In genomic region chr1:32426489-32427255, GRCh38 we compare ENCODE assay signal across 10 cellular contexts. TPM values are rescaled to one million over a fixed set of nuclear protein-coding genes. Genes with fewer than 3 reads are reported as not detected.
DNase-seq lines count a peak whose midpoint lies in the region; ATAC-seq, FAIRE-seq and TF ChIP-seq lines count a peak whose summit lies in the region.
"Had no signal": no experiment of that assay in that cellular context is flagged by ENCODE, and none has a peak within 500 bp of the region (broad histone marks: within the 10 kb centered on the region; RNA-seq: fewer than 3 reads in every experiment).

No MANE protein-coding gene starts in this region.

- TF ChIP-seq POLR2A in K562 (conservative IDR thresholded peaks at IDR 0.05) (no peak), uterus (IDR thresholded peaks at IDR 0.05) (no peak)

- ATAC-seq in Right ventricle myocardium inferior = peak; percentile 28
- no peak for ATAC-seq in K562

- FAIRE-seq in K562 (lab: Jason Lieb, UNC) = no peak
- FAIRE-seq: RCC 7860 had no signal

- no peaks in the 10 kb centered on the region for H3K9me1 ChIP-seq in K562 (ENCODE audit: control insufficient read depth, insufficient read depth, low read length)

- H3K9me3 ChIP-seq in K562 (replicated peaks; ENCODE audit: control insufficient read depth, insufficient read depth, low read depth, low read length) (no peaks in the 10 kb centered on the region), uterus (no peaks in the 10 kb centered on the region)

- no peaks in the 10 kb centered on the region for H3K36me3 ChIP-seq in K562 (ENCODE audit: control insufficient read depth, insufficient read depth, low read length)
- H3K36me3 ChIP-seq in uterus = no peaks in the 10 kb centered on the region

- H3K4me2 ChIP-seq in K562 (ENCODE audit: insufficient read depth, low read length) = no peak overlapping the region

- no peak for TF ChIP-seq EP300 in K562 (IDR thresholded peaks at IDR 0.05; ENCODE audit: low read length)

- no peak for TF ChIP-seq RAD21 in K562 (CRISPR knock-in tag; conservative IDR thresholded peaks at IDR 0.05 in 1 of 2, IDR thresholded peaks at IDR 0.05 in 1 of 2)

- CTCF ChIA-PET in K562 (lab: Yijun Ruan, JAX; ENCODE audit: low intra/inter-chr PET ratio) = interaction anchor here (0.6 kb wide), 1 partner anchor 254 kb away, joined by 3 read pairs; no protein-coding TSS in a partner anchor

- POLR2A ChIA-PET in K562 (lab: Yijun Ruan, JAX) = interaction anchor here (0.6 to 1.1 kb wide), 6 partner anchors 11 to 1567 kb away, joined by 3 to 5 read pairs (median 3); no protein-coding TSS in a partner anchor

- in situ Hi-C loops in K562 (cut with MboI) = no loop called here

- no peak overlapping the region for H3K4me3 ChIP-seq in K562
- H3K4me3 ChIP-seq in uterus = peak overlapping the region; percentile 17

- TF ChIP-seq CTCF in K562 (IDR thresholded peaks at IDR 0.05 in 2 of 3, conservative IDR thresholded peaks at IDR 0.05 in 1 of 3; ENCODE audit: insufficient read depth in 2 of 3, low read depth in 1 of 3, low read length in 3 of 3) (no peak), uterus (IDR thresholded peaks at IDR 0.05) (no peak)

- no peaks in the 10 kb centered on the region for H3K79me2 ChIP-seq in K562 (ENCODE audit: control insufficient read depth, insufficient read depth, low read length)

- H3K9ac ChIP-seq in K562 (ENCODE audit: insufficient read depth in 1 of 2, low read depth in 2 of 2, low read length in 2 of 2) = no peak overlapping the region; a peak in 1 of 4 replicates

- H3K27me3 ChIP-seq in K562 (ENCODE audit: control insufficient read depth in 2 of 2, insufficient read depth in 2 of 2, low read length in 2 of 2) (peaks cover 59% of the 10 kb centered on the region in 2 experiments), uterus (no peaks in the 10 kb centered on the region)

- 25% methylated on average over 36 of the region's 36 CpGs for WGBS in K562 (ENCODE audit: insufficient coverage, low coverage, missing lambda C conversion rate)

- no peaks in the 10 kb centered on the region for H4K20me1 ChIP-seq in K562 (replicated peaks; ENCODE audit: control insufficient read depth, insufficient read depth, low read length)

- H3K27ac ChIP-seq in K562 (ENCODE audit: extremely low read depth, low read depth, low read length) (no peak overlapping the region), uterus (no peak overlapping the region)

- H3K4me1 ChIP-seq in K562 (replicated peaks in 1 of 2; ENCODE audit: control insufficient read depth in 2 of 2, insufficient read depth in 2 of 2, low read length in 2 of 2) = peaks cover 0 to 5% of the 10 kb centered on the region in 2 experiments; a peak in 2 of 5 replicates
- H3K4me1 ChIP-seq in uterus = peaks cover 0 to 7% of the 10 kb centered on the region in 2 donors

- BruUV-seq in K562 (replicated peaks; lab: Mats Ljungman, UMichigan) = no TSS peak

- no peak overlapping the region for H2AFZ ChIP-seq in K562 (ENCODE audit: low read depth, low read length)

- DNase-seq in Right ventricle myocardium inferior (ENCODE audit: missing footprints) = no peak
- DNase-seq in cardiac septum (ENCODE audit: low spot score) = no peak
- DNase-seq in K562 (ENCODE audit: extremely low read depth in 1 of 4, low spot score in 3 of 4) = peak in 1 of 4 experiments; percentile 15
- DNase-seq in left kidney (ENCODE audit: low read depth, low spot score) = peak; percentile 91
- DNase-seq in uterus = peak; percentile 26 to 30
- no peak for DNase-seq in ureter (ENCODE audit: low spot score)
- DNase-seq in GDM1 (lab: John Stamatoyannopoulos, UW) = no peak
- DNase-seq in dermis blood vessel endothelial cell = no peak
- DNase-seq: foreskin melanocyte had no signal

- intact Hi-C loops in Right ventricle myocardium inferior (cut with DNase I) (no loop called here), cardiac septum (cut with DNase I) (no loop called here), K562 (cut with micrococcal nuclease) (no loop called here), uterus (cut with DNase I; ENCODE audit: low total_unique reads) (no loop called here)

TF ChIP-seq in K562, 482 proteins besides CTCF, POLR2A, EP300 and RAD21:
- peak; percentile 47; the same call in 1 of the 2 replicates for TF ChIP-seq C11orf30 (IDR thresholded peaks at IDR 0.05; ENCODE audit: low read depth)
- TF ChIP-seq AFF4 (CRISPR knock-in tag; IDR thresholded peaks at IDR 0.05) = no peak

RNA-seq across cellular contexts. Expression of gene BSDC1, which starts 32.4 kb away (rescaled TPM):
- total RNA-seq in Right ventricle myocardium inferior = 41.8 TPM
- total RNA-seq in cardiac septum = 41.3 TPM
- 333 and 446 TPM in 2 replicates for total RNA-seq in K562 (2011; cell fraction: chromatin; rRNA removed; ENCODE audit: low replicate concordance)
- total RNA-seq in K562 (2011; cell fraction: nucleolus; rRNA removed) = 231 TPM in 2 replicates
- 315 and 386 TPM in 2 replicates for total RNA-seq in K562 (2011; cell fraction: nucleoplasm; rRNA removed)
- 73.1 and 81.0 TPM in 2 replicates for total RNA-seq in K562 (2014; rRNA removed)
- 60.4 and 68.5 TPM in 2 replicates for total RNA-seq in K562 (2014; rRNA removed; fragmentation: Illumina TruSeq; extraction: Trizol)
- 44.0 and 45.1 TPM in 2 replicates for total RNA-seq in K562 (2015; rRNA removed; fragmentation: Illumina TruSeq; extraction: Trizol)
- total RNA-seq in K562 (2021) = 73.6 and 84.8 TPM in 2 replicates
- polyA plus RNA-seq in K562 (2011; rRNA removed) = 91.6 and 125 TPM in 2 replicates
- polyA plus RNA-seq in K562 (2011; cell fraction: cytosol; rRNA removed) = 59.5 and 90.3 TPM in 2 replicates
- 211 and 227 TPM in 2 replicates for polyA plus RNA-seq in K562 (2011; cell fraction: nucleus; rRNA removed)
- polyA plus RNA-seq in K562 (2012) = 57.3 and 88.0 TPM in 2 replicates
- 92.9 and 96.8 TPM in 2 replicates for polyA plus RNA-seq in K562 (2014; fragmentation: Illumina TruSeq; extraction: Trizol)
- 10 to 100 TPM; 10.2 to 14.7 TPM for polyA plus RNA-seq in K562 (2014; fragmentation: Nextera tagmentation; extraction: Ambion mirVana)
- 94.7 and 100 TPM in 2 replicates for polyA plus RNA-seq in K562 (2014; rRNA removed)
- 52.5 and 61.4 TPM in 2 replicates for polyA minus RNA-seq in K562 (2011; rRNA and poly(A)+ RNA removed)
- polyA minus RNA-seq in K562 (2011; cell fraction: cytosol; rRNA and poly(A)+ RNA removed) = 25.3 and 34.6 TPM in 2 replicates
- 62.3 and 95.3 TPM in 2 replicates for polyA minus RNA-seq in K562 (2011; cell fraction: nucleus; rRNA and poly(A)+ RNA removed)
- total RNA-seq in uterus = 10 to 100 TPM; 25.9 to 77.4 (median 65.2) TPM
- total RNA-seq in ureter = 59.6 TPM
- total RNA-seq in dermis blood vessel endothelial cell = 61.5 and 75.7 TPM in 2 replicates

RNA-seq across cellular contexts. Expression of gene ZBTB8B, which starts 38.2 kb away (rescaled TPM):
- not detected for total RNA-seq in Right ventricle myocardium inferior
- not detected for total RNA-seq in cardiac septum
- total RNA-seq in K562 (2011; cell fraction: chromatin; rRNA removed; ENCODE audit: low replicate concordance) = not detected in 2 replicates
- not detected in 2 replicates for total RNA-seq in K562 (2011; cell fraction: nucleolus; rRNA removed)
- not detected in 2 replicates for total RNA-seq in K562 (2011; cell fraction: nucleoplasm; rRNA removed)
- total RNA-seq in K562 (2014; rRNA removed) = under 0.01 TPM in 1 of 2 replicates, not detected in the other
- not detected in 2 replicates for total RNA-seq in K562 (2014; rRNA removed; fragmentation: Illumina TruSeq; extraction: Trizol)
- not detected in 2 replicates for total RNA-seq in K562 (2015; rRNA removed; fragmentation: Illumina TruSeq; extraction: Trizol)
- not detected in 2 replicates for total RNA-seq in K562 (2021)
- polyA plus RNA-seq in K562 (2011; rRNA removed) = not detected in 2 replicates
- not detected in 2 replicates for polyA plus RNA-seq in K562 (2011; cell fraction: cytosol; rRNA removed)
- polyA plus RNA-seq in K562 (2011; cell fraction: nucleus; rRNA removed) = not detected in 2 replicates
- 0.01 TPM in 1 of 2 replicates, not detected in the other for polyA plus RNA-seq in K562 (2012)
- polyA plus RNA-seq in K562 (2014; fragmentation: Illumina TruSeq; extraction: Trizol) = not detected in 2 replicates
- polyA plus RNA-seq in K562 (2014; fragmentation: Nextera tagmentation; extraction: Ambion mirVana) = not detected
- polyA plus RNA-seq in K562 (2014; rRNA removed) = not detected in 2 replicates
- polyA minus RNA-seq in K562 (2011; rRNA and poly(A)+ RNA removed) = not detected in 2 replicates
- not detected in 2 replicates for polyA minus RNA-seq in K562 (2011; cell fraction: cytosol; rRNA and poly(A)+ RNA removed)
- polyA minus RNA-seq in K562 (2011; cell fraction: nucleus; rRNA and poly(A)+ RNA removed) = not detected in 2 replicates
- total RNA-seq in uterus = 1 to 10 TPM in 1 of 4 donors, under 1 TPM in 1, not detected in 2; 0.06 to 3.6 TPM
- 0.57 TPM for total RNA-seq in ureter
- under 0.01 TPM in 2 replicates for total RNA-seq in dermis blood vessel endothelial cell

Comparison
In these comparisons a context has a peak if more than half of its experiments do, and no peak if none do; other contexts are left out.
1. DNase-seq: peak in left kidney (single experiment) and uterus (2 of 2); none in Right ventricle myocardium inferior (single experiment), cardiac septum (single experiment), ureter (single experiment), GDM1 (single experiment) and dermis blood vessel endothelial cell (single experiment).